ENCODE assay signal across 29 cellular contexts in the genomic region with DNA sequence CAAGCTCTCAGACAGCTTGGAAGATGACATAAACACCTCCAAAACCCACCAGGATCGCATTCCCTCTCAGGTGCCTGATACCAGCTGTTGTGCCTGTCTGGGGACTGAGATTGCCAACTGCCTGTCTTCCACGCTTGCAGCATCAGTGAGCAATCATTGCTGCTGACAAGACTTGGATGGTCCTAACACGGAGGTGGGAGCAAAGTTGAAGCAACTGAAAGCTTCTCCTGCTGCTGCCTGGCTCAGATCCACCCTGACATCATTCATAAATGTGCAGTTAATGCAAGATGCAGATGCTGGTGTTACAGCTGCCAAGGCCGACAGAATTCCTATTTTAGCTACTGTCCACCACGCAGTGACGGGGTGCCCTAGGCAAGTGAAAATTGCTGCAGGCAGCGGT.
A peak's percentile ranks its signal among the peaks of the same experiment; 100 is the strongest.
DNase-seq lines count a peak whose midpoint lies in the region; TF ChIP-seq lines count a peak whose summit lies in the region.
"Had no signal": no experiment of that assay in that cellular context is flagged by ENCODE, and none has a peak within 500 bp of the region (broad histone marks: within the 10 kb centered on the region; RNA-seq: fewer than 3 reads in every experiment).

No MANE protein-coding gene starts in this region.

- H3K27ac Mint-ChIP-seq in HFFc6: no peak overlapping the region
- H3K27ac Mint-ChIP-seq: activated naive CD4-positive, alpha-beta T cell treated with anti-CD3 and anti-CD28 coated beads, Interleukin-2, amount 50 U/mL, for 72 hours; memory B cell; nephron progenitor cell; T-helper 1 cell treated with Interleukin-12 subunit alpha and Interleukin-12 subunit beta and Interleukin-4 antibody, amounts not matched to agents 30 μg/mL and 1 μg/mL, for 36 hours had no signal

- no peaks in the 10 kb centered on the region; the same call in 1 of the 2 replicates for H3K27me3 Mint-ChIP-seq in HFFc6 (ENCODE audit: insufficient read depth)
- H3K27me3 Mint-ChIP-seq: memory B cell had no signal

- TF ChIP-seq CTCF in HFFc6 (IDR thresholded peaks at IDR 0.05) (no peak), choroid plexus epithelial cell (conservative IDR thresholded peaks at IDR 0.05; ENCODE audit: low read depth, low read length) (no peak)

- no peaks in the 10 kb centered on the region for H3K36me3 Mint-ChIP-seq in HFFc6 (ENCODE audit: low read depth)
- H3K36me3 Mint-ChIP-seq: activated naive CD4-positive, alpha-beta T cell treated with anti-CD3 and anti-CD28 coated beads, Interleukin-2, amount 50 U/mL, for 72 hours; memory B cell had no signal

- H3K4me3 Mint-ChIP-seq in HFFc6: peak overlapping the region; percentile 56; the same call in 1 of the 2 replicates
- H3K4me3 Mint-ChIP-seq: memory B cell; nephron progenitor cell; T-helper 1 cell treated with Interleukin-12 subunit alpha and Interleukin-12 subunit beta and Interleukin-4 antibody, amounts not matched to agents 30 μg/mL and 1 μg/mL, for 36 hours had no signal

- H3K4me1 Mint-ChIP-seq in HFFc6 (ENCODE audit: low read depth): peaks cover 42% of the 10 kb centered on the region
- H3K4me1 Mint-ChIP-seq: memory B cell, nephron progenitor cell had no signal

- DNase-seq in EH (ENCODE audit: low read depth) (peak; percentile 15), HFFc6 (no peak), NCI-H446 treated with DMSO at 0.1 percent for 48 hours (lab: John Stamatoyannopoulos, UW) (peak; percentile 68), choroid plexus epithelial cell (ENCODE audit: low read depth) (peak; percentile 28), G401 (ENCODE audit: low spot score) (no peak), dedifferentiated amniotic fluid mesenchymal stem cell (ENCODE audit: extremely low spot score) (no peak), kidney tubule cell (ENCODE audit: low spot score) (no peak)
- no peak for DNase-seq in stimulated activated naive CD4-positive, alpha-beta T cell treated with Interleukin-2 at 50 U/mL for 16 hours (lab: John Stamatoyannopoulos, UW)
- DNase-seq: activated CD4-positive, alpha-beta T cell treated with anti-CD3 and anti-CD28 coated beads, Interleukin-2, amount 50 U/mL, for 1 hour; activated CD4-positive, CD25-positive, alpha-beta regulatory T cell; activated effector memory CD4-positive, alpha-beta T cell treated with Interleukin-2 at 50 U/mL for 16 hours; activated T-cell treated with anti-CD3 and anti-CD28 coated beads, Interleukin-2, amount 50 U/mL, for 1 hour; anterior cingulate cortex; colonic mucosa; DMS79; effector memory CD4-positive, alpha-beta T cell; GOT3; left lung; NCI-H1417 treated with DMSO at 0.1 percent for 48 hours; nephron progenitor cell; ovary; SK-N-SH; stimulated activated CD4-positive, alpha-beta T cell treated with anti-CD3 and anti-CD28 coated beads, Interleukin-1b, Interleukin-23, amount 100 ng/mL, for 48 hours; stimulated activated naive CD8-positive, alpha-beta T cell treated with anti-CD3 and anti-CD28 coated beads, Interleukin-15, Interleukin-2, amounts not matched to agents 100 U/mL and 50 U/mL, for 24 hours had no signal

- no peak overlapping the region for H3K4me3 ChIP-seq in choroid plexus epithelial cell (ENCODE audit: low read depth, low read length)
- H3K4me3 ChIP-seq: BLaER1, colonic mucosa, left lung, ovary, smooth muscle cell had no signal

- no peaks in the 10 kb centered on the region for H3K9me3 Mint-ChIP-seq in HFFc6
- H3K9me3 Mint-ChIP-seq: activated naive CD4-positive, alpha-beta T cell treated with anti-CD3 and anti-CD28 coated beads, Interleukin-2, amount 50 U/mL, for 72 hours; memory B cell; nephron progenitor cell; T-helper 1 cell treated with Interleukin-12 subunit alpha and Interleukin-12 subunit beta and Interleukin-4 antibody, amounts not matched to agents 30 μg/mL and 1 μg/mL, for 36 hours had no signal

- in situ Hi-C loops in G401 (cut with HindIII; ENCODE audit: low sequenced_read_pairs): no loop called here

Comparison
In these comparisons a context has a peak if more than half of its experiments do, and no peak if none do; other contexts are left out.
1. DNase-seq: peak in EH (single experiment), NCI-H446 treated with DMSO at 0.1 percent for 48 hours (single experiment) and choroid plexus epithelial cell (single experiment); none in HFFc6 (single experiment), G401 (single experiment), stimulated activated naive CD4-positive, alpha-beta T cell treated with Interleukin-2 at 50 U/mL for 16 hours (single experiment), dedifferentiated amniotic fluid mesenchymal stem cell (single experiment) and kidney tubule cell (single experiment).